In genomic region chr22:47045691-47046410, GRCh38 we compare ENCODE assay signal across 17 cellular contexts.
"Had no signal": no experiment of that assay in that cellular context is flagged by ENCODE, and none has a peak within 500 bp of the region (broad histone marks: within the 10 kb centered on the region; RNA-seq: fewer than 3 reads in every experiment).

No MANE protein-coding gene starts in this region.

- H3K4me1 ChIP-seq: psoas muscle had no signal

- ATAC-seq: activated T-cell treated with anti-CD3 and anti-CD28 coated beads, Interleukin-2, amount 50 U/mL, for 4 hours; left colon; psoas muscle; sciatic nerve; T-cell had no signal

- H3K9me3 Mint-ChIP-seq: activated naive CD4-positive, alpha-beta T cell treated with anti-CD3 and anti-CD28 coated beads, Interleukin-2, amount 50 U/mL, for 24 hours; activated T-cell treated with anti-CD3 and anti-CD28 coated beads, Interleukin-2, amount 50 U/mL, for 4 hours; neural crest cell; T-cell had no signal

- H3K4me3 Mint-ChIP-seq: activated naive CD4-positive, alpha-beta T cell treated with anti-CD3 and anti-CD28 coated beads, Interleukin-2, amount 50 U/mL, for 24 hours; activated T-cell treated with anti-CD3 and anti-CD28 coated beads, Interleukin-2, amount 50 U/mL, for 4 hours; neural crest cell; T-cell had no signal

- DNase-seq: activated CD4-positive, alpha-beta T cell treated with anti-CD3 and anti-CD28 coated beads, Interleukin-2, amount 50 U/mL, for 1 hour; activated effector memory CD4-positive, alpha-beta T cell treated with anti-CD3 and anti-CD28 coated beads, Interleukin-2, amount 50 U/mL, for 16 hours; activated T-cell treated with anti-CD3 and anti-CD28 coated beads, Interleukin-2, amount 50 U/mL, for 4 hours; dermis blood vessel endothelial cell; effector memory CD4-positive, alpha-beta T cell; mammary epithelial cell; stimulated activated naive CD4-positive, alpha-beta T cell treated with Interleukin-2 at 50 U/mL for 16 hours; T-cell; T1000 had no signal

- H3K36me3 ChIP-seq: thyroid gland had no signal

- H3K27me3 Mint-ChIP-seq: activated naive CD4-positive, alpha-beta T cell treated with anti-CD3 and anti-CD28 coated beads, Interleukin-2, amount 50 U/mL, for 24 hours; T-cell had no signal

- H3K27ac Mint-ChIP-seq: activated naive CD4-positive, alpha-beta T cell treated with anti-CD3 and anti-CD28 coated beads, Interleukin-2, amount 50 U/mL, for 24 hours; T-cell had no signal

- H3K9me3 ChIP-seq: psoas muscle, thyroid gland had no signal

- H3K4me3 ChIP-seq: hepatocyte, psoas muscle, SK-N-MC, thyroid gland had no signal

- H3K36me3 Mint-ChIP-seq: T-cell had no signal
